ENCODE assay signal across 21 cellular contexts in the genomic region with DNA sequence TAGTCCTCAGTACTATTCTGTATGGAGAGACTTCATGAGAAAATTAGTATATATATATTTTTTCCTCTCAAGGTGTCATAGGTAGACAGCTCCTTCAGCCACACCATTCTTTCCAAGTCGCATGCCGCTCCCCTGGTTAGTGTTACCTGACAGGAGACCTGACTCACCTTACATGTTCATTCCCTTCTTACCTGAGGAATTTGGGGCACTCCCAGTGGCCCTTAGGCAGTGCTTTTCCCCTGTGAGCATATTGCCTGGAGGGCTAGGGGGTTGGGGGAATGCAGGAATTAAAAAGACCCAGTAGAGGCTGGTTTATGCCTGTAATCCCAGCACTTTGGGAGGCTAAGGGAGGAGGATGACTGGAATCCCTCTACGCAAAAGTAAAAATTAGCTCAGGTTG. TPM values are rescaled to one million over a fixed set of nuclear protein-coding genes. Genes with fewer than 3 reads are reported as not detected.
DNase-seq lines count a peak whose midpoint lies in the region; ATAC-seq, FAIRE-seq and TF ChIP-seq lines count a peak whose summit lies in the region.
"Had no signal": no experiment of that assay in that cellular context is flagged by ENCODE, and none has a peak within 500 bp of the region (broad histone marks: within the 10 kb centered on the region; RNA-seq: fewer than 3 reads in every experiment).

No MANE protein-coding gene starts in this region.

- no peak overlapping the region for H2AFZ ChIP-seq in mammary epithelial cell (ENCODE audit: low read depth, low read length)
- no peak overlapping the region for H2AFZ ChIP-seq in astrocyte (ENCODE audit: low read depth, low read length)

- no peak overlapping the region for H3K4me3 Mint-ChIP-seq in MCF 10A (ENCODE audit: unreplicated experiment)
- no peak overlapping the region for H3K4me3 Mint-ChIP-seq in astrocyte (ENCODE audit: unreplicated experiment)
- H3K4me3 Mint-ChIP-seq in type B pancreatic cell = no peak overlapping the region
- H3K4me3 Mint-ChIP-seq in immature natural killer cell = no peak overlapping the region

- intact Hi-C loops in mammary epithelial cell (cut with micrococcal nuclease) = no loop called here
- intact Hi-C loops in MCF 10A (cut with micrococcal nuclease) = loop anchor here (10.0 kb wide), 1 partner anchor 404 kb away; no protein-coding TSS in a partner anchor

- no peaks in the 10 kb centered on the region for H4K20me1 ChIP-seq in mammary epithelial cell (ENCODE audit: insufficient read depth, low read length)
- peaks cover 9% of the 10 kb centered on the region for H4K20me1 ChIP-seq in astrocyte (ENCODE audit: insufficient read depth, low read length)

- in situ Hi-C loops in mammary epithelial cell (cut with MboI; ENCODE audit: low sequenced_read_pairs in 2 of 2) = no loop called here

- 60% methylated on average over 3 of the region's 3 CpGs for WGBS in mammary epithelial cell (ENCODE audit: low coverage, missing lambda C conversion rate)

- H3K27ac Mint-ChIP-seq in MCF 10A (ENCODE audit: low read depth, unreplicated experiment) = no peak overlapping the region
- H3K27ac Mint-ChIP-seq in astrocyte (ENCODE audit: unreplicated experiment) = peak overlapping the region; percentile 12
- H3K27ac Mint-ChIP-seq in type B pancreatic cell = peak overlapping the region; percentile 55
- H3K27ac Mint-ChIP-seq in immature natural killer cell = peak overlapping the region in 1 of 6 donors; percentile 29

- H3K36me3 ChIP-seq in mammary epithelial cell (ENCODE audit: insufficient read depth, low read length) (peaks cover 9% of the 10 kb centered on the region), astrocyte (ENCODE audit: insufficient read depth, low read length) (no peaks in the 10 kb centered on the region)

- no peak overlapping the region for H3K9ac ChIP-seq in mammary epithelial cell (ENCODE audit: insufficient read depth, low read length)
- no peak overlapping the region for H3K9ac ChIP-seq in astrocyte (ENCODE audit: low read length)

- POLR2A ChIA-PET in MCF 10A (lab: Yijun Ruan, JAX) = interaction anchor here (0.6 to 7.7 kb wide), 8 partner anchors 10 to 211 kb away, joined by 3 to 81 read pairs (median 4); partner anchors contain the start of genes ACTN4 and EIF3K

- H3K4me1 Mint-ChIP-seq in MCF 10A (ENCODE audit: insufficient read depth, unreplicated experiment) (peaks cover 23% of the 10 kb centered on the region), astrocyte (ENCODE audit: low read depth, unreplicated experiment) (peaks cover 2% of the 10 kb centered on the region), type B pancreatic cell (ENCODE audit: unreplicated experiment) (peaks cover 16% of the 10 kb centered on the region), immature natural killer cell (peaks cover 32 to 34% of the 10 kb centered on the region in 2 donors)

- H3K27ac ChIP-seq in mammary epithelial cell (ENCODE audit: insufficient read depth, low read depth, low read length) (peak overlapping the region; percentile 46), astrocyte (ENCODE audit: low read depth, low read length) (no peak overlapping the region), foreskin keratinocyte (peak overlapping the region; percentile 44)
- H3K27ac ChIP-seq: HL-60 had no signal

- H3K4me2 ChIP-seq in mammary epithelial cell (ENCODE audit: insufficient read depth, low read depth, low read length) = peak overlapping the region; percentile 3
- no peak overlapping the region for H3K4me2 ChIP-seq in astrocyte (ENCODE audit: low read length)

- H3K9me3 ChIP-seq in mammary epithelial cell (replicated peaks; ENCODE audit: insufficient read depth, low read length) (no peaks in the 10 kb centered on the region), astrocyte (ENCODE audit: insufficient read depth, low read depth, low read length) (no peaks in the 10 kb centered on the region)

- H3K79me2 ChIP-seq in mammary epithelial cell (ENCODE audit: insufficient read depth, low read length) (peaks cover 13% of the 10 kb centered on the region), astrocyte (ENCODE audit: insufficient read depth, low read length) (no peaks in the 10 kb centered on the region)

- dilution Hi-C loops in mammary epithelial cell (cut with HindIII; ENCODE audit: low sequenced_read_pairs) = no loop called here

- H3K27me3 Mint-ChIP-seq in MCF 10A (ENCODE audit: insufficient read depth, unreplicated experiment) (no peaks in the 10 kb centered on the region), astrocyte (ENCODE audit: low read depth, unreplicated experiment) (no peaks in the 10 kb centered on the region), type B pancreatic cell (no peaks in the 10 kb centered on the region), immature natural killer cell (ENCODE audit: low read depth in 3 of 3) (peaks cover 0 to 4% (median 0%) of the 10 kb centered on the region in 3 donors)

- no peaks in the 10 kb centered on the region for H3K9me3 Mint-ChIP-seq in MCF 10A (ENCODE audit: unreplicated experiment)
- no peaks in the 10 kb centered on the region for H3K9me3 Mint-ChIP-seq in astrocyte (ENCODE audit: unreplicated experiment)
- H3K9me3 Mint-ChIP-seq in type B pancreatic cell = peaks cover 3% of the 10 kb centered on the region
- no peaks in the 10 kb centered on the region for H3K9me3 Mint-ChIP-seq in immature natural killer cell

- TF ChIP-seq CTCF in mammary epithelial cell (conservative IDR thresholded peaks at IDR 0.05 in 1 of 2, IDR thresholded peaks at IDR 0.05 in 1 of 2; ENCODE audit: extremely low read depth in 1 of 2, insufficient read depth in 1 of 2, low read depth in 1 of 2, low read length in 2 of 2) (no peak), MCF 10A (IDR thresholded peaks at IDR 0.05; ENCODE audit: unreplicated experiment) (no peak), astrocyte (IDR thresholded peaks at IDR 0.05; ENCODE audit: insufficient read depth, low read depth, low read length) (no peak), foreskin keratinocyte (conservative IDR thresholded peaks at IDR 0.05) (no peak), type B pancreatic cell (conservative IDR thresholded peaks at IDR 0.05) (no peak)

- peak; percentile 70 for DNase-seq in mammary epithelial cell
- no peak for DNase-seq in MCF 10A (ENCODE audit: unreplicated experiment)
- no peak for DNase-seq in astrocyte (ENCODE audit: low read depth)
- DNase-seq in foreskin keratinocyte = peak in 1 of 2 donors; percentile 83
- DNase-seq in type B pancreatic cell (ENCODE audit: extremely low spot score, unreplicated experiment) = no peak
- no peak for DNase-seq in erythroblast (lab: John Stamatoyannopoulos, UW)
- no peak for DNase-seq in immature natural killer cell
- no peak for DNase-seq in SW480 (ENCODE audit: low spot score)
- DNase-seq: 8988T, C1 segment of cervical spinal cord, COR-L47, DMS79 treated with DMSO at 0.1 percent for 48 hours, GDM1, KBM-7, NCI-H1092, NCI-H2107, NCI-H345, NCI-H69, SIG-M5 had no signal

- CTCF ChIA-PET in mammary epithelial cell (lab: Charles Lee; ENCODE audit: low non-redundant PET) (interaction anchor here (0.5 to 0.7 kb wide), 3 partner anchors 121 to 295 kb away, joined by 3 to 17 read pairs (median 3); partner anchors contain the start of gene FAM98C), MCF 10A (lab: Yijun Ruan, JAX) (interaction anchor here (0.6 to 3.2 kb wide), 8 partner anchors 21 to 201 kb away, joined by 3 to 17 read pairs (median 4); no protein-coding TSS in a partner anchor)

- H3K27me3 ChIP-seq in mammary epithelial cell (ENCODE audit: insufficient read depth, low read length) (no peaks in the 10 kb centered on the region), astrocyte (ENCODE audit: insufficient read depth, low read length) (no peaks in the 10 kb centered on the region), foreskin keratinocyte (no peaks in the 10 kb centered on the region)

- H3K4me3 ChIP-seq in mammary epithelial cell (replicated peaks in 1 of 3; ENCODE audit: insufficient read depth in 1 of 3, low read depth in 2 of 3, low read length in 3 of 3) (no peak overlapping the region), astrocyte (ENCODE audit: insufficient read depth, low read depth, low read length) (no peak overlapping the region)

- peaks cover 38% of the 10 kb centered on the region for H3K4me1 ChIP-seq in mammary epithelial cell (ENCODE audit: insufficient read depth, low read length)
- no peaks in the 10 kb centered on the region for H3K4me1 ChIP-seq in astrocyte (ENCODE audit: insufficient read depth, low read length)
- peaks cover 26% of the 10 kb centered on the region for H3K4me1 ChIP-seq in foreskin keratinocyte

- ATAC-seq in foreskin keratinocyte = peak; percentile 49

- FAIRE-seq in astrocyte (lab: Jason Lieb, UNC) = no peak
- FAIRE-seq: H1 had no signal

- H3K36me3 Mint-ChIP-seq in MCF 10A (ENCODE audit: insufficient read depth, unreplicated experiment) (peaks cover 36% of the 10 kb centered on the region), astrocyte (ENCODE audit: low read depth, unreplicated experiment) (peaks cover 9% of the 10 kb centered on the region), type B pancreatic cell (peaks cover 11% of the 10 kb centered on the region), immature natural killer cell (peaks cover 0 to 8% (median 3%) of the 10 kb centered on the region in 3 donors)

- no peak for TF ChIP-seq POLR2A in erythroblast (IDR thresholded peaks at IDR 0.05; ENCODE audit: low read length)

- BruUV-seq in mammary epithelial cell (replicated peaks; lab: Mats Ljungman, UMichigan) (TSS peak; percentile 13), MCF 10A (replicated peaks; lab: Mats Ljungman, UMichigan) (no TSS peak)

RNA-seq across cellular contexts. Expression of gene ACTN4, which starts 9.0 kb away (rescaled TPM):
- 1,000 to 10,000 TPM in 1 of 2 donors, 100 to 1,000 TPM in 1; 951 to 1,146 TPM for total RNA-seq in mammary epithelial cell
- polyA plus RNA-seq in mammary epithelial cell = 524 TPM
- polyA minus RNA-seq in mammary epithelial cell = 912 TPM
- 300 and 320 TPM in 2 replicates for total RNA-seq in MCF 10A (2022)
- total RNA-seq in astrocyte = 805 and 879 TPM in 2 replicates
- 499 and 534 TPM in 2 replicates for total RNA-seq in foreskin keratinocyte
- polyA plus RNA-seq in foreskin keratinocyte = 532 and 546 TPM in 2 replicates
- 475 and 776 TPM in 2 replicates for total RNA-seq in type B pancreatic cell (ENCODE audit: low replicate concordance)
- polyA plus RNA-seq in immature natural killer cell = 10 to 100 TPM in 2 of 3 donors, 1 to 10 TPM in 1; 8.5 to 68.3 (median 17.4) TPM

RNA-seq across cellular contexts. Expression of gene EIF3K, which starts 19.5 kb away (rescaled TPM):
- total RNA-seq in mammary epithelial cell = 100 to 1,000 TPM; 237 to 319 TPM
- 490 TPM for polyA plus RNA-seq in mammary epithelial cell
- polyA minus RNA-seq in mammary epithelial cell = 368 TPM
- total RNA-seq in MCF 10A (2022) = 342 and 375 TPM in 2 replicates
- 222 and 229 TPM in 2 replicates for total RNA-seq in astrocyte
- 273 and 286 TPM in 2 replicates for total RNA-seq in foreskin keratinocyte
- 377 and 390 TPM in 2 replicates for polyA plus RNA-seq in foreskin keratinocyte
- 274 and 310 TPM in 2 replicates for total RNA-seq in type B pancreatic cell (ENCODE audit: low replicate concordance)
- 100 to 1,000 TPM; 338 to 456 (median 383) TPM for polyA plus RNA-seq in immature natural killer cell

RNA-seq across cellular contexts. Expression of gene MAP4K1, which starts 20.7 kb away (rescaled TPM):
- total RNA-seq in mammary epithelial cell (under 1 TPM in 1 of 2 donors, not detected in 1; 0.75 TPM), MCF 10A (2022) (0.56 and 1.9 TPM in 2 replicates), astrocyte (0.87 and 1.7 TPM in 2 replicates), foreskin keratinocyte (0.21 TPM in 1 of 2 replicates, not detected in the other), type B pancreatic cell (ENCODE audit: low replicate concordance) (2.4 and 16.8 TPM in 2 replicates)
- polyA plus RNA-seq in mammary epithelial cell (0.51 TPM), foreskin keratinocyte (0.12 and 0.28 TPM in 2 replicates), immature natural killer cell (10 to 100 TPM; 52.1 to 98.1 (median 67.0) TPM)
- not detected for polyA minus RNA-seq in mammary epithelial cell
